Comparison of ENCODE assay signal across 8 cellular contexts in the genomic region with DNA sequence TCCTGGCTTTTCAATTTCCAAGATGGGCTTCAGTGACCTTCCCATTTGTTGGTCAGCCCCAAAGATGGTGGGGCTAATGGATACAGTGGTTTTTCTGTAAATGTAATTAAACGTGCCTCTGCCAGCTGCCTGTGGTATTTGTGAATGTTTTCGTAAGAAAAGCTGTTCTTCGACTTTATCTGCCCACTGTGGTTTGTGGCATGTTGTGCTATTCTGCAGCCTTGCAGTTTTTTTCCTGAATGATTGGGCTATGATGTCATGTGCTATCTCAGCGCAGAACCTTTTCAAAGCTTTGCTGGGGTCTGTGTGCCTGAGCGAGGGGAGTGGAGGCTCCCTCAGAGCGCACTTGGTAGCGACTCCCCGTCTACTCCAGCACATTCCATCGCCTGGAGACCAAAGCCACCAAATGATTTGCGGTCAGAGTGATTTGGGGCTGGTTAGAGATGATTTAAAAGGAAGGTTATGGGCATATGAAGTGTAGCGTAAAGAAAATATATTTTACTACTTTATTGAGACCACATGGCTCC.
DNase-seq lines count a peak whose midpoint lies in the region; ATAC-seq, FAIRE-seq and TF ChIP-seq lines count a peak whose summit lies in the region.

No MANE protein-coding gene starts in this region.

- peaks cover 78% of the 10 kb centered on the region for H3K4me1 Mint-ChIP-seq in nephron progenitor cell

- peak overlapping the region; percentile 97 for H3K4me3 Mint-ChIP-seq in nephron progenitor cell

- TF ChIP-seq CTCF in AG09309 (IDR thresholded peaks at IDR 0.05; ENCODE audit: control insufficient read depth, insufficient read depth, low read depth, low read length, missing control alignments) (no peak), bronchial epithelial cell (IDR thresholded peaks at IDR 0.05; ENCODE audit: insufficient read depth, low read length, severe bottlenecking) (no peak), nephron progenitor cell (IDR thresholded peaks at IDR 0.05) (no peak)

- FAIRE-seq in bronchial epithelial cell (lab: Jason Lieb, UNC), result no peak

- H3K4me3 ChIP-seq in AG09309 (ENCODE audit: control insufficient read depth, low read depth, low read length) (no peak overlapping the region), bronchial epithelial cell (ENCODE audit: low read depth, low read length) (no peak overlapping the region)

- peak; percentile 93 for DNase-seq in AG09309 (ENCODE audit: low read depth)
- DNase-seq in LHCN-M2 (ENCODE audit: low read depth), result peak; percentile 99
- peak; percentile 65 for DNase-seq in bronchial epithelial cell (ENCODE audit: low read depth)
- DNase-seq in nephron progenitor cell, result peak; percentile 50
- DNase-seq in RKO (ENCODE audit: low spot score), result no peak

- peak overlapping the region; percentile 95 for H3K27ac Mint-ChIP-seq in nephron progenitor cell

- no peaks in the 10 kb centered on the region for H3K27me3 ChIP-seq in bronchial epithelial cell (ENCODE audit: control insufficient read depth, insufficient read depth, low read length)

- no peak for ATAC-seq in GM19023 (IDR thresholded peaks at IDR 0.05; ENCODE audit: unreplicated experiment)
- ATAC-seq in HG03108 (IDR thresholded peaks at IDR 0.05; ENCODE audit: unreplicated experiment), result no peak
- ATAC-seq in HG03159 (IDR thresholded peaks at IDR 0.05; ENCODE audit: unreplicated experiment), result no peak

- H3K27me3 Mint-ChIP-seq in nephron progenitor cell (ENCODE audit: low read depth, poor library complexity), result no peaks in the 10 kb centered on the region

- H3K36me3 Mint-ChIP-seq in nephron progenitor cell (ENCODE audit: low read depth), result peaks cover 5% of the 10 kb centered on the region

- peaks cover 3% of the 10 kb centered on the region for H3K9me3 Mint-ChIP-seq in nephron progenitor cell

- no peaks in the 10 kb centered on the region for H3K36me3 ChIP-seq in bronchial epithelial cell (ENCODE audit: control insufficient read depth, insufficient read depth, low read length)
